24 cellular contexts compared by ENCODE assay signal in genomic region chr10:118324140-118324539, GRCh38.
"Had no signal": no experiment of that assay in that cellular context is flagged by ENCODE, and none has a peak within 500 bp of the region (broad histone marks: within the 10 kb centered on the region; RNA-seq: fewer than 3 reads in every experiment).

No MANE protein-coding gene starts in this region.

- H2AFZ ChIP-seq: neural progenitor cell, parathyroid adenoma had no signal

- H3K9me3 ChIP-seq: esophagus squamous epithelium, heart right ventricle, left lung, right lobe of liver, stomach, testis, tibial artery had no signal

- DNase-seq: dermis blood vessel endothelial cell; effector memory CD4-positive, alpha-beta T cell; erythroblast; esophagus squamous epithelium; foreskin melanocyte; glutamatergic neuron; heart right ventricle; hippocampal formation; left cardiac atrium; left lung; mesendoderm; midbrain; naive thymus-derived CD4-positive, alpha-beta T cell; right lobe of liver; small intestine; stimulated activated CD4-positive, alpha-beta T cell treated with anti-CD3 and anti-CD28 coated beads, Interleukin-15, amount 100 ng/mL, for 24 hours; stimulated activated CD4-positive, alpha-beta T cell treated with anti-CD3 and anti-CD28 coated beads, Interleukin-2, amount 100 ng/mL, for 48 hours; stimulated activated naive CD4-positive, alpha-beta T cell treated with Interleukin-2 at 50 U/mL for 16 hours; stomach; substantia nigra; testis; tibial artery had no signal

- H3K9ac ChIP-seq: neural progenitor cell, parathyroid adenoma had no signal

- H3K4me1 ChIP-seq: esophagus squamous epithelium, neural progenitor cell, parathyroid adenoma, testis had no signal

- H3K27ac ChIP-seq: heart right ventricle, left lung, neural progenitor cell, parathyroid adenoma, right lobe of liver, stomach, testis had no signal

- H3K4me2 ChIP-seq: neural progenitor cell had no signal

- H3K4me3 ChIP-seq: esophagus squamous epithelium, heart right ventricle, left lung, neural progenitor cell, right lobe of liver, stomach, testis, tibial artery had no signal

- ATAC-seq: heart right ventricle; left cardiac atrium; left lung; naive thymus-derived CD4-positive, alpha-beta T cell; right lobe of liver had no signal

- H3K27me3 ChIP-seq: esophagus squamous epithelium, heart right ventricle, left lung, neural progenitor cell, right lobe of liver, stomach, testis, tibial artery had no signal
